In the genomic region with DNA sequence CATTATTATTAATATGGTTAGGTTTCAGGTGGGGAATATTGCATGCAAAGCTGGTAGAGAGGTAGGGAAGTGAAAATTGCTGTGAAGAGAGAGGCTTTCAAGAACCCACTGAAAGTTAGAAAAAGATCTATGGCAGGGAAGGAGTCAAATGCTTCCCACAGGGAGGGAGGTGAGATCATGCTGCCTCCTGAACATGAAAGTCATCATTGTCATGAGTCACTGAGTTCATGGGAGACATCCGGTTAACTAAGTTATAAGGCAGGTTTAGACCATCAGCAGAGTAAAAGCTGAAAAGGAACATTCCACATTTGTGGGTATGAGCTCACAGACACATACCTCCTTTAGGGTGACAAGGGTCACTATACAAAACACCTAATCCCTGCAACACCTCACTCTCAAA, we compare ENCODE assay signal across 11 cellular contexts. TPM values are rescaled to one million over a fixed set of nuclear protein-coding genes. Genes with fewer than 3 reads are reported as not detected.
DNase-seq lines count a peak whose midpoint lies in the region; ATAC-seq, FAIRE-seq and TF ChIP-seq lines count a peak whose summit lies in the region.
"Had no signal": no experiment of that assay in that cellular context is flagged by ENCODE, and none has a peak within 500 bp of the region (broad histone marks: within the 10 kb centered on the region; RNA-seq: fewer than 3 reads in every experiment).

No MANE protein-coding gene starts in this region.

- H4K20me1 ChIP-seq in HepG2 (ENCODE audit: insufficient read depth, low read length) = no peaks in the 10 kb centered on the region

- FAIRE-seq in HepG2 (lab: Jason Lieb, UNC) = no peak

- H2AFZ ChIP-seq in HepG2 (ENCODE audit: low read length) = no peak overlapping the region

- ATAC-seq in HG03095 (IDR thresholded peaks at IDR 0.05; ENCODE audit: unreplicated experiment) = peak; percentile 58
- no peak for ATAC-seq in HepG2

- H3K4me1 ChIP-seq in HepG2 (ENCODE audit: insufficient read depth, low read length) = peaks cover 10% of the 10 kb centered on the region; the same call in 1 of the 2 replicates

- TF ChIP-seq EP300 in HepG2 (IDR thresholded peaks at IDR 0.05; ENCODE audit: low read depth in 2 of 2, low read length in 2 of 2) (no peak), HepG2 (CRISPR knock-in tag; IDR thresholded peaks at IDR 0.05; ENCODE audit: borderline replicate concordance) (no peak)

- no peaks in the 10 kb centered on the region for H3K9me3 ChIP-seq in HepG2 (ENCODE audit: low read length)

- no peak for TF ChIP-seq RAD21 in HepG2 (CRISPR knock-in tag; IDR thresholded peaks at IDR 0.05)

- H3K27ac ChIP-seq in HepG2 (ENCODE audit: extremely low read length, insufficient read depth, low read length) = no peak overlapping the region
- H3K27ac ChIP-seq: SK-N-MC had no signal

- peaks cover 1 to 6% of the 10 kb centered on the region in 2 experiments; a peak in 2 of 5 replicates for H3K36me3 ChIP-seq in HepG2 (replicated peaks in 1 of 2; ENCODE audit: control insufficient read depth in 1 of 2, insufficient read depth in 2 of 2, low read length in 2 of 2)

- BruUV-seq in HepG2 (replicated peaks; lab: Mats Ljungman, UMichigan) = no TSS peak

- no peaks in the 10 kb centered on the region for H3K79me2 ChIP-seq in HepG2 (ENCODE audit: insufficient read depth, low read length)

- H3K4me3 ChIP-seq in HepG2 (replicated peaks in 1 of 3; ENCODE audit: insufficient read depth in 1 of 3, low read depth in 2 of 3, low read length in 3 of 3) = no peak overlapping the region
- H3K4me3 ChIP-seq: SK-N-MC had no signal

- no peak overlapping the region for H3K4me2 ChIP-seq in HepG2 (ENCODE audit: low read depth, low read length)

- 58% methylated on average over 1 of the region's 1 CpG for WGBS in HepG2 (ENCODE audit: low lambda C conversion rate)

- no peak for TF ChIP-seq CTCF in HepG2 (CRISPR knock-in tag; IDR thresholded peaks at IDR 0.05)

- H3K9ac ChIP-seq in HepG2 (ENCODE audit: insufficient read depth, low read depth, low read length) = no peak overlapping the region

- no peak for TF ChIP-seq POLR2A in HepG2 (IDR thresholded peaks at IDR 0.05; ENCODE audit: insufficient read depth in 1 of 2, low read depth in 2 of 2, low read length in 2 of 2)

- CTCF ChIA-PET in HepG2 (lab: Yijun Ruan, JAX; ENCODE audit: low intra/inter-chr PET ratio, low total read pairs) = no interaction called here

- H3K27me3 ChIP-seq in HepG2 (ENCODE audit: control insufficient read depth in 1 of 2, insufficient read depth in 2 of 2, low read length in 2 of 2) = no peaks in the 10 kb centered on the region

- in situ Hi-C loops in HepG2 (cut with HindIII; ENCODE audit: extremely low pct_ligation_motif_present, low pct_unique_long_range_greater_than_20kb) = no loop called here

- peak; percentile 92 for DNase-seq in EL
- peak; percentile 92 for DNase-seq in astrocyte of the hippocampus (ENCODE audit: low read depth, low spot score)
- peak; percentile 66 for DNase-seq in HepG2 (ENCODE audit: low spot score)
- DNase-seq in GOT3 (lab: John Stamatoyannopoulos, UW) = no peak
- no peak for DNase-seq in mesenteric fat pad (ENCODE audit: low spot score)
- DNase-seq in GM19240 (ENCODE audit: insufficient read length, low spot score) = no peak
- no peak for DNase-seq in NCI-H446 (lab: John Stamatoyannopoulos, UW)
- DNase-seq: activated naive CD4-positive, alpha-beta T cell; left cardiac atrium had no signal

- POLR2A ChIA-PET in HepG2 (lab: Yijun Ruan, JAX) = no interaction called here

- intact Hi-C loops in HepG2 (cut with micrococcal nuclease; ENCODE audit: unreplicated experiment) = no loop called here

TF ChIP-seq in HepG2, 621 proteins besides CTCF, POLR2A, EP300 and RAD21:
- TF ChIP-seq CREB1 (IDR thresholded peaks at IDR 0.05) (peak; percentile 31; the same call in 1 of the 2 replicates), CREB1 (CRISPR knock-in tag; IDR thresholded peaks at IDR 0.05) (no peak), ZNF619 (CRISPR knock-in tag; IDR thresholded peaks at IDR 0.05) (no peak), ATF7 (IDR thresholded peaks at IDR 0.05) (peak; percentile 13; the same call in 1 of the 2 replicates), ATF7 (CRISPR knock-in tag; IDR thresholded peaks at IDR 0.05) (no peak), ZBTB21 (CRISPR knock-in tag; IDR thresholded peaks at IDR 0.05) (0 out of 2 replicates have a peak, but pooled peaks have one; percentile 57), ARNT2 (CRISPR knock-in tag; IDR thresholded peaks at IDR 0.05; ENCODE audit: low read depth) (no peak), ZNF652 (CRISPR knock-in tag; IDR thresholded peaks at IDR 0.05; ENCODE audit: borderline replicate concordance, low read depth) (peak; percentile 60; the same call in 1 of the 2 replicates), ETV5 (CRISPR knock-in tag; IDR thresholded peaks at IDR 0.05; ENCODE audit: borderline replicate concordance) (peak; percentile 32; the same call in 1 of the 2 replicates), CHCHD3 (CRISPR knock-in tag; IDR thresholded peaks at IDR 0.05) (no peak), FOSL2 (CRISPR knock-in tag; IDR thresholded peaks at IDR 0.05) (peak; percentile 69)

RNA-seq across cellular contexts. Expression of a gene that starts 16.2 kb away (rescaled TPM):
- total RNA-seq in HepG2 (2016; rRNA removed; fragmentation: Illumina TruSeq; extraction: Trizol) (32.3 and 49.2 TPM in 2 replicates), mesenteric fat pad (16.6 TPM)
- total RNA-seq in HepG2 (2016; cell fraction: cytosol; rRNA removed; fragmentation: Illumina TruSeq; extraction: Trizol; ENCODE audit: low read depth) = 6.0 and 7.5 TPM in 2 replicates
- 37.0 and 46.4 TPM in 2 replicates for total RNA-seq in HepG2 (2016; cell fraction: insoluble cytoplasmic fraction; rRNA removed; fragmentation: Illumina TruSeq; extraction: Trizol)
- total RNA-seq in HepG2 (2016; cell fraction: membrane; rRNA removed; fragmentation: Illumina TruSeq; extraction: Trizol) = 9.4 and 14.2 TPM in 2 replicates
- 23.5 and 24.5 TPM in 2 replicates for total RNA-seq in HepG2 (2016; cell fraction: nucleus; rRNA removed; fragmentation: Illumina TruSeq; extraction: Trizol)
- 27.0 and 32.4 TPM in 2 replicates for polyA plus RNA-seq in HepG2 (2011; rRNA removed)
- polyA plus RNA-seq in HepG2 (2011; cell fraction: cytosol; rRNA removed) = 26.8 and 28.4 TPM in 2 replicates
- 12.6 and 14.1 TPM in 2 replicates for polyA plus RNA-seq in HepG2 (2011; cell fraction: nucleus; rRNA removed)
- 14.3 and 20.6 TPM in 2 replicates for polyA plus RNA-seq in HepG2 (2012)
- 4.6 and 4.9 TPM in 2 replicates for polyA plus RNA-seq in HepG2 (2016; cell fraction: cytosol; fragmentation: Illumina TruSeq; extraction: Trizol; ENCODE audit: low read depth)
- polyA plus RNA-seq in HepG2 (2016; cell fraction: insoluble cytoplasmic fraction; fragmentation: Illumina TruSeq; extraction: Trizol; ENCODE audit: low read depth) = 59.4 and 62.3 TPM in 2 replicates
- 11.0 and 12.0 TPM in 2 replicates for polyA plus RNA-seq in HepG2 (2016; cell fraction: membrane; fragmentation: Illumina TruSeq; extraction: Trizol; ENCODE audit: low read depth)
- polyA plus RNA-seq in HepG2 (2016; cell fraction: nucleus; fragmentation: Illumina TruSeq; extraction: Trizol; ENCODE audit: insufficient read depth, low read depth) = 30.6 and 34.6 TPM in 2 replicates
- 20.8 and 28.9 TPM in 2 replicates for polyA minus RNA-seq in HepG2 (2011; rRNA and poly(A)+ RNA removed; ENCODE audit: low replicate concordance)
- polyA minus RNA-seq in HepG2 (2011; cell fraction: cytosol; rRNA and poly(A)+ RNA removed) = 13.5 and 17.8 TPM in 2 replicates
- polyA minus RNA-seq in HepG2 (2011; cell fraction: nucleus; rRNA and poly(A)+ RNA removed) = 26.0 and 30.5 TPM in 2 replicates

Comparison
In these comparisons a context has a peak if more than half of its experiments do, and no peak if none do; other contexts are left out.
1. DNase-seq: peak in EL (single experiment), astrocyte of the hippocampus (single experiment) and HepG2 (single experiment); none in GOT3 (single experiment), mesenteric fat pad (single experiment), GM19240 (single experiment) and NCI-H446 (0 of 2).